8 cellular contexts compared by ENCODE assay signal in the genomic region with DNA sequence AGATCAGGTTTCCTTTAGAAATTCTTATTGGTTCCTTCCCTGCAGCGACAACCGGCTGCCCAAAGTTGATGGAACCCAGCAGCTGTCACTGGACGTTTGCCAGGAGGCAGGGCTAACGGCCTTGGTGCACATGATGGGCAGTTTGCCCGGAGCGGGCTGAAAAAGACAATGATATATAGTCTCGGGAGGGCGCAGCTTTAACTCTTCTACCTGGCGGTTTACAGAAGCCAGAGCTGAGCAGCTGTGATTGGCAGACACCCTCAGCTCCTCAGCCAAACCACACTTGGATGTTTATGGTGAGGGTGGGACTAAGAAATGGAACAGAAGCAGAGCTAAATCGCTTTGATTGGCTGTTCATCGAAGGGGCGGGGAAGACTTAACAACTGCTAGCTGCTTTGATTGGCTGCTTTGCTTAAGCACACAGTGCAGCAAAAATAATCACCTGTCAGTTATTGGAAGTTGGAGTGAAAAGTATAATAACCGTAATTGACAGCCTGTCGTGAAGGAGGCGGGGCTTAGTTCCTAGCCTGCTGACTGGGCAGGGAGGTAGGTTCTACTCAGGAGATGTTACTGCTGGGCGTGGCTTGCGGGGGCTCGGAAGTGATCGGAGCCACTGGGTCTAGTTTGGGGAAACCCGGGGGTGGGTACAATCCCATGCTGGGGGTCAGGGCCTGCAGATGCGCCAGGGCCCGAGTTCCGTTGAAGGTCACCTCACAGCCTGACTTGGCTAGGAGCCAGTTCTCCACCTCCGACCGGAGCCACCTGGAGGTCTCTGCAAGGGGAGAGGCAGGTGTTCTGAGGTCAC. TPM values are rescaled to one million over a fixed set of nuclear protein-coding genes. Genes with fewer than 3 reads are reported as not detected.
DNase-seq lines count a peak whose midpoint lies in the region; FAIRE-seq lines count a peak whose summit lies in the region.

No MANE protein-coding gene starts in this region.

- peak overlapping the region; percentile 92 for H2AFZ ChIP-seq in neuronal stem cell (ENCODE audit: low read length)

- H3K4me2 ChIP-seq in neuronal stem cell (ENCODE audit: insufficient read depth, low read length, poor library complexity, severe bottlenecking): peak overlapping the region; percentile 69

- H2BK120ac ChIP-seq in neuronal stem cell (ENCODE audit: low read depth, low read length): no peak overlapping the region

- no peaks in the 10 kb centered on the region for H3K79me1 ChIP-seq in neuronal stem cell (ENCODE audit: low read depth, low read length)

- H3K23ac ChIP-seq in neuronal stem cell (ENCODE audit: low read depth, low read length, poor library complexity): no peak overlapping the region

- H2BK15ac ChIP-seq in neuronal stem cell (ENCODE audit: low read length): no peak overlapping the region

- peak; percentile 97 for FAIRE-seq in G401.6 (lab: Jason Lieb, UNC)

- H3K4me1 ChIP-seq in HAP-1: peaks cover 16% of the 10 kb centered on the region
- peaks cover 6 to 9% of the 10 kb centered on the region in 2 donors for H3K4me1 ChIP-seq in neuronal stem cell (ENCODE audit: control insufficient read depth in 2 of 2, insufficient read depth in 1 of 2, low read depth in 1 of 2, low read length in 2 of 2)

- H2BK5ac ChIP-seq in neuronal stem cell (ENCODE audit: low read length): no peak overlapping the region

- H3K4me3 ChIP-seq in HAP-1 (peak overlapping the region; percentile 38), MG63 (peak overlapping the region; percentile 30), neuronal stem cell (ENCODE audit: low read length in 2 of 2) (peak overlapping the region; percentile 11 to 61)

- H4K8ac ChIP-seq in neuronal stem cell (ENCODE audit: low read depth, low read length): no peak overlapping the region

- no peak overlapping the region for H3K9ac ChIP-seq in neuronal stem cell (ENCODE audit: low read depth, low read length, poor library complexity)

- peak overlapping the region; percentile 46 for H2AK5ac ChIP-seq in neuronal stem cell (ENCODE audit: low read depth, low read length)

- H4K91ac ChIP-seq in neuronal stem cell (ENCODE audit: low read depth, low read length, poor library complexity): no peak overlapping the region

- H3K4ac ChIP-seq in neuronal stem cell (ENCODE audit: low read length): no peak overlapping the region

- H3K27ac ChIP-seq in neuronal stem cell (replicated peaks; ENCODE audit: low read length): no peak overlapping the region

- H2BK12ac ChIP-seq in neuronal stem cell (ENCODE audit: low read length): no peak overlapping the region

- in situ Hi-C loops in HAP-1 (cut with MboI; ENCODE audit: low sequenced_read_pairs): no loop called here

- no peaks in the 10 kb centered on the region for H3K9me3 ChIP-seq in HAP-1
- no peaks in the 10 kb centered on the region for H3K9me3 ChIP-seq in MG63
- peaks cover 0 to 2% of the 10 kb centered on the region in 2 donors for H3K9me3 ChIP-seq in neuronal stem cell (replicated peaks in 1 of 2; ENCODE audit: control insufficient read depth in 2 of 2, insufficient read depth in 1 of 2, low read depth in 1 of 2, low read length in 2 of 2)

- H3K18ac ChIP-seq in neuronal stem cell (ENCODE audit: low read length): peak overlapping the region; percentile 68

- peak; percentile 97 to 100 for DNase-seq in HAP-1 (ENCODE audit: low spot score in 2 of 2)
- DNase-seq in MG63: peak; percentile 97
- DNase-seq in SHP77 (lab: John Stamatoyannopoulos, UW): peak; percentile 99
- DNase-seq in activated naive CD4-positive, alpha-beta T cell (lab: John Stamatoyannopoulos, UW): peak; percentile 54 to 88 (median 72)
- peak; percentile 96 for DNase-seq in foreskin melanocyte
- DNase-seq in neuronal stem cell (ENCODE audit: low spot score): peak; percentile 69
- peak; percentile 96 for DNase-seq in stromal cell of bone marrow (ENCODE audit: low read depth)

- H3K27me3 ChIP-seq in HAP-1 (ENCODE audit: low read depth): no peaks in the 10 kb centered on the region
- no peaks in the 10 kb centered on the region for H3K27me3 ChIP-seq in MG63
- peaks cover 0 to 4% (median 0%) of the 10 kb centered on the region in 3 experiments for H3K27me3 ChIP-seq in neuronal stem cell (ENCODE audit: control insufficient read depth in 3 of 3, insufficient read depth in 3 of 3, low read depth in 1 of 3, low read length in 3 of 3)

- H3K14ac ChIP-seq in neuronal stem cell (ENCODE audit: low read length): no peak overlapping the region

- no CpG with 5 or more reads among the region's 25 CpGs for WGBS in neuronal stem cell (ENCODE audit: extremely low coverage in 2 of 2, insufficient read length in 2 of 2, insufficient replicate concordance in 1 of 2), 2 donors

- H3K36me3 ChIP-seq in HAP-1 (replicated peaks) (no peaks in the 10 kb centered on the region), MG63 (peaks cover 36% of the 10 kb centered on the region), neuronal stem cell (replicated peaks in 1 of 2; ENCODE audit: control insufficient read depth in 2 of 2, insufficient read depth in 2 of 2, low read length in 2 of 2) (peaks cover 0 to 1% of the 10 kb centered on the region in 2 donors)

RNA-seq across cellular contexts. Expression of gene EMP3, which starts 7.5 kb away (rescaled TPM):
- total RNA-seq in MG63 (2014; rRNA removed; shearing (Covaris generic); ENCODE audit: low replicate concordance): 149 and 258 TPM in 2 replicates
- 45.0 TPM for polyA plus RNA-seq in neuronal stem cell (2013, experiment 1 of 2)
- 46.0 TPM for polyA plus RNA-seq in neuronal stem cell (2013, experiment 2 of 2)

RNA-seq across cellular contexts. Expression of gene TMEM143, which starts 30.9 kb away (rescaled TPM):
- 3.4 and 5.1 TPM in 2 replicates for total RNA-seq in MG63 (2014; rRNA removed; shearing (Covaris generic); ENCODE audit: low replicate concordance)
- 8.5 TPM for polyA plus RNA-seq in neuronal stem cell (2013, experiment 1 of 2)
- 8.9 TPM for polyA plus RNA-seq in neuronal stem cell (2013, experiment 2 of 2)

RNA-seq across cellular contexts. Expression of gene SYNGR4, which starts 31.3 kb away (rescaled TPM):
- not detected in 2 replicates for total RNA-seq in MG63 (2014; rRNA removed; shearing (Covaris generic); ENCODE audit: low replicate concordance)
- 0.13 TPM for polyA plus RNA-seq in neuronal stem cell (2013, experiment 1 of 2)
- polyA plus RNA-seq in neuronal stem cell (2013, experiment 2 of 2): 0.12 TPM

RNA-seq across cellular contexts. Expression of gene KDELR1, which starts 58.5 kb away (rescaled TPM):
- total RNA-seq in MG63 (2014; rRNA removed; shearing (Covaris generic); ENCODE audit: low replicate concordance): 51.3 and 103 TPM in 2 replicates
- 361 TPM for polyA plus RNA-seq in neuronal stem cell (2013, experiment 1 of 2)
- 364 TPM for polyA plus RNA-seq in neuronal stem cell (2013, experiment 2 of 2)
